ENCODE assay signal across 2 cellular contexts in genomic region chr16:1125471-1125870, GRCh38.
TF ChIP-seq lines count a peak whose summit lies in the region.

No MANE protein-coding gene starts in this region.

TF ChIP-seq in Ishikawa, 13 proteins besides CTCF, POLR2A, EP300 and RAD21:
- no peak for TF ChIP-seq TCF12 (IDR thresholded peaks at IDR 0.05; ENCODE audit: low read depth)
- TF ChIP-seq FOXM1 (IDR thresholded peaks at IDR 0.05; ENCODE audit: borderline replicate concordance, low read depth): no peak
- no peak for TF ChIP-seq ZBTB7A (IDR thresholded peaks at IDR 0.05; ENCODE audit: low read depth)
- TF ChIP-seq, protein P1, sequence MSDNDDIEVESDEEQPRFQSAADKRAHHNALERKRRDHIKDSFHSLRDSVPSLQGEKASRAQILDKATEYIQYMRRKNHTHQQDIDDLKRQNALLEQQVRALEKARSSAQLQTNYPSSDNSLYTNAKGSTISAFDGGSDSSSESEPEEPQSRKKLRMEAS (IDR thresholded peaks at IDR 0.05): 0 out of 2 replicates have a peak, but pooled peaks have one; percentile 32
- TF ChIP-seq EGR1 (IDR thresholded peaks at IDR 0.05): peak; percentile 75

TF ChIP-seq in HepG2, 621 proteins besides CTCF, POLR2A, EP300 and RAD21:
- no peak for TF ChIP-seq ZNF567 (CRISPR knock-in tag; IDR thresholded peaks at IDR 0.05; ENCODE audit: borderline replicate concordance)
- no peak for TF ChIP-seq ZNF44 (CRISPR knock-in tag; IDR thresholded peaks at IDR 0.05)
- no peak for TF ChIP-seq ZNF572 (CRISPR knock-in tag; IDR thresholded peaks at IDR 0.05)
- TF ChIP-seq PLSCR1 (CRISPR knock-in tag; IDR thresholded peaks at IDR 0.05; ENCODE audit: borderline replicate concordance): no peak
- no peak for TF ChIP-seq ZBTB7B (CRISPR knock-in tag; IDR thresholded peaks at IDR 0.05)
- TF ChIP-seq ZNF713 (CRISPR knock-in tag; IDR thresholded peaks at IDR 0.05): no peak
- TF ChIP-seq NRL (CRISPR knock-in tag; IDR thresholded peaks at IDR 0.05; ENCODE audit: borderline replicate concordance): no peak
- no peak for TF ChIP-seq ZNF816 (CRISPR knock-in tag; IDR thresholded peaks at IDR 0.05; ENCODE audit: borderline replicate concordance)
- no peak for TF ChIP-seq E2F2 (CRISPR knock-in tag; IDR thresholded peaks at IDR 0.05; ENCODE audit: borderline replicate concordance)
